ENCODE assay signal across 33 cellular contexts in the genomic region with DNA sequence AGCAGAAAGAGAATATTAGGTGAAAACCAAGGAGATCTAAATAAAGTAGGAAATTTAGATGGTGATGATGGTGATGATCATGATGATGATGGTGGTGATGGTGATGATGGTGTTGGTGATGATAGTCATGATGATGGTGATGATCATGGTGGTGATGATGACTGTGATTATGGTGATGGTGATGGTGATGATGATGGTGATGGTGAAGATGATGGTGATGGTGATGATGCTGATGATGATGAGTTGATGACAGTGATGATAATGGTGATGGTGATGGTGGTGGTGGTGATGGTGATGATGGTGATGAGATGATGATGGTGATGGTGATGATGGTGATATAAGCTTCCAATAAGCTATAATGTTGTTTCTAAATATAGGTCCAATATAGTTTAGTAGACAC.
"Had no signal": no experiment of that assay in that cellular context is flagged by ENCODE, and none has a peak within 500 bp of the region (broad histone marks: within the 10 kb centered on the region; RNA-seq: fewer than 3 reads in every experiment).

No MANE protein-coding gene starts in this region.

- H3K27ac ChIP-seq: ascending aorta, brain microvascular endothelial cell, coronary artery, dorsolateral prefrontal cortex, esophagus muscularis mucosa, gastroesophageal sphincter, hepatocyte, VCaP had no signal

- H3K36me3 ChIP-seq: ascending aorta, brain microvascular endothelial cell, esophagus muscularis mucosa, gastroesophageal sphincter, heart right ventricle had no signal

- DNase-seq: activated CD4-positive, alpha-beta T cell treated with anti-CD3 and anti-CD28 coated beads for 1 hour; activated CD4-positive, alpha-beta T cell treated with anti-CD3 and anti-CD28 coated beads for 4 hours; activated CD4-positive, alpha-beta T cell treated with anti-CD3 and anti-CD28 coated beads, Interleukin-2, amount 10 ng/mL, durations not matched to agents 7 days and 5 days; activated CD4-positive, alpha-beta T cell treated with anti-CD3 and anti-CD28 coated beads, Interleukin-2, amount 50 U/mL, for 4 hours; activated CD8-positive, alpha-beta memory T cell treated with anti-CD3 and anti-CD28 coated beads, Interleukin-2, amount 10 ng/mL, durations not matched to agents 7 days and 5 days; activated CD8-positive, alpha-beta memory T cell treated with anti-CD3 and anti-CD28 coated beads, Interleukin-2, amount 50 U/mL, for 4 hours; activated CD8-positive, alpha-beta T cell treated with anti-CD3 and anti-CD28 coated beads, Interleukin-2, amount 10 ng/mL, durations not matched to agents 7 days and 5 days; activated effector memory CD4-positive, alpha-beta T cell treated with anti-CD3 and anti-CD28 coated beads, Interleukin-2, amount 50 U/mL, for 16 hours; activated naive CD4-positive, alpha-beta T cell treated with anti-CD3 and anti-CD28 coated beads for 36 hours; activated naive CD8-positive, alpha-beta T cell treated with anti-CD3 and anti-CD28 coated beads, Interleukin-2, amount 10 ng/mL, durations not matched to agents 7 days and 5 days; activated T-cell treated with anti-CD3 and anti-CD28 coated beads, Interleukin-2, amount 50 U/mL, for 1 hour; activated T-cell treated with anti-CD3 and anti-CD28 coated beads, Interleukin-2, amount 50 U/mL, for 48 hours; brain microvascular endothelial cell; dorsolateral prefrontal cortex; effector memory CD4-positive, alpha-beta T cell; endodermal cell; erythroblast; foreskin melanocyte; heart right ventricle; T-helper 2 cell had no signal

- H3K4me3 Mint-ChIP-seq: activated CD4-positive, alpha-beta T cell treated with anti-CD3 and anti-CD28 coated beads, Interleukin-2, amount 10 ng/mL, durations not matched to agents 7 days and 5 days; activated CD8-positive, alpha-beta memory T cell treated with anti-CD3 and anti-CD28 coated beads, Interleukin-2, amount 10 ng/mL, durations not matched to agents 7 days and 5 days; activated CD8-positive, alpha-beta T cell treated with anti-CD3 and anti-CD28 coated beads, Interleukin-2, amount 10 ng/mL, durations not matched to agents 7 days and 5 days; activated naive CD4-positive, alpha-beta T cell treated with anti-CD3 and anti-CD28 coated beads for 36 hours; activated naive CD8-positive, alpha-beta T cell treated with anti-CD3 and anti-CD28 coated beads, Interleukin-2, amount 10 ng/mL, durations not matched to agents 7 days and 5 days; activated T-helper 1 cell treated with anti-CD3 and anti-CD28 coated beads, Interleukin-12 subunit alpha, Interleukin-12 subunit beta, Interleukin-2, Interleukin-4 antibody, amounts not matched to agents 30 ng/mL and 10 ng/mL and 1 ng/mL, durations not matched to agents 14 hours and 24 hours and 36 hours; central memory CD8-positive, alpha-beta T cell; dendritic cell treated with granulocyte-macrophage colony-stimulating factor and Interleukin-4, amounts not matched to agents 40 ng/mL and 50 ng/mL, for 4 days; endodermal cell; WTC11 had no signal

- H3K4me1 ChIP-seq: ascending aorta, gastroesophageal sphincter, heart right ventricle had no signal

- H3K27me3 ChIP-seq: ascending aorta, brain microvascular endothelial cell, dorsolateral prefrontal cortex, esophagus muscularis mucosa, gastroesophageal sphincter, heart right ventricle, hepatocyte had no signal

- H3K4me2 ChIP-seq: hepatocyte had no signal

- FAIRE-seq: bronchial epithelial cell had no signal

- H3K4me1 Mint-ChIP-seq: activated CD4-positive, alpha-beta T cell treated with anti-CD3 and anti-CD28 coated beads, Interleukin-2, amount 10 ng/mL, durations not matched to agents 7 days and 5 days; activated CD8-positive, alpha-beta memory T cell treated with anti-CD3 and anti-CD28 coated beads, Interleukin-2, amount 10 ng/mL, durations not matched to agents 7 days and 5 days; activated naive CD8-positive, alpha-beta T cell treated with anti-CD3 and anti-CD28 coated beads, Interleukin-2, amount 10 ng/mL, durations not matched to agents 7 days and 5 days; central memory CD8-positive, alpha-beta T cell; endodermal cell; WTC11 had no signal

- H3K27ac Mint-ChIP-seq: activated CD4-positive, alpha-beta T cell treated with anti-CD3 and anti-CD28 coated beads, Interleukin-2, amount 10 ng/mL, durations not matched to agents 7 days and 5 days; activated CD8-positive, alpha-beta memory T cell treated with anti-CD3 and anti-CD28 coated beads, Interleukin-2, amount 10 ng/mL, durations not matched to agents 7 days and 5 days; activated CD8-positive, alpha-beta T cell treated with anti-CD3 and anti-CD28 coated beads, Interleukin-2, amount 10 ng/mL, durations not matched to agents 7 days and 5 days; activated naive CD4-positive, alpha-beta T cell treated with anti-CD3 and anti-CD28 coated beads for 36 hours; activated naive CD4-positive, alpha-beta T cell treated with anti-CD3 and anti-CD28 coated beads, Interleukin-2, amount 50 U/mL, for 72 hours; activated naive CD8-positive, alpha-beta T cell treated with anti-CD3 and anti-CD28 coated beads, Interleukin-2, amount 10 ng/mL, durations not matched to agents 7 days and 5 days; activated T-helper 1 cell treated with anti-CD3 and anti-CD28 coated beads, Interleukin-12 subunit alpha, Interleukin-12 subunit beta, Interleukin-2, Interleukin-4 antibody, amounts not matched to agents 30 ng/mL and 10 ng/mL and 1 ng/mL, durations not matched to agents 14 hours and 24 hours and 36 hours; activated T-helper 2 cell treated with anti-CD3 and anti-CD28 coated beads, Interferon-gamma antibody, Interleukin-2, Interleukin-4, amounts not matched to agents 10 μg/mL and 5 μg/mL and 100 μg/mL, durations not matched to agents 14 hours and 24 hours and 36 hours; dendritic cell treated with granulocyte-macrophage colony-stimulating factor and Interleukin-4, amounts not matched to agents 40 ng/mL and 50 ng/mL, for 4 days; endodermal cell; WTC11 had no signal

- H3K9me3 ChIP-seq: ascending aorta, esophagus muscularis mucosa, gastroesophageal sphincter had no signal

- H3K4me3 ChIP-seq: ascending aorta, coronary artery, dorsolateral prefrontal cortex, esophagus muscularis mucosa, gastroesophageal sphincter, heart right ventricle, hepatocyte had no signal

- H3K79me2 ChIP-seq: hepatocyte had no signal

- H3K36me3 Mint-ChIP-seq: activated naive CD8-positive, alpha-beta T cell treated with anti-CD3 and anti-CD28 coated beads, Interleukin-2, amount 10 ng/mL, durations not matched to agents 7 days and 5 days; WTC11 had no signal

- H3K9me3 Mint-ChIP-seq: activated naive CD4-positive, alpha-beta T cell treated with anti-CD3 and anti-CD28 coated beads for 36 hours; endodermal cell; WTC11 had no signal

- H2AFZ ChIP-seq: hepatocyte had no signal
